In genomic region chr12:31585271-31585670, GRCh38 we compare ENCODE assay signal across 10 cellular contexts. TPM values are rescaled to one million over a fixed set of nuclear protein-coding genes. Genes with fewer than 3 reads are reported as not detected.
DNase-seq lines count a peak whose midpoint lies in the region; ATAC-seq and TF ChIP-seq lines count a peak whose summit lies in the region.
"Had no signal": no experiment of that assay in that cellular context is flagged by ENCODE, and none has a peak within 500 bp of the region (broad histone marks: within the 10 kb centered on the region; RNA-seq: fewer than 3 reads in every experiment).

No MANE protein-coding gene starts in this region.

- H3K4me3 Mint-ChIP-seq in WTC11 (no peak overlapping the region), type B pancreatic cell (no peak overlapping the region)

- H3K27ac Mint-ChIP-seq in WTC11 (no peak overlapping the region), type B pancreatic cell (peak overlapping the region; percentile 3)

- ATAC-seq in WTC11 (peak; percentile 11; the same call in 1 of the 2 replicates), right cardiac atrium (no peak), HG03442 (IDR thresholded peaks at IDR 0.05; ENCODE audit: unreplicated experiment) (no peak)

- no peaks in the 10 kb centered on the region for H3K27me3 ChIP-seq in kidney epithelial cell (ENCODE audit: control insufficient read depth, insufficient read depth, low read length)
- no peaks in the 10 kb centered on the region for H3K27me3 ChIP-seq in right cardiac atrium (ENCODE audit: control insufficient read depth, insufficient read depth)

- peaks cover 17% of the 10 kb centered on the region for H3K27me3 Mint-ChIP-seq in WTC11 (ENCODE audit: low read depth)
- H3K27me3 Mint-ChIP-seq in type B pancreatic cell = peaks cover 53% of the 10 kb centered on the region

- H3K4me3 ChIP-seq in kidney epithelial cell (ENCODE audit: low read depth, low read length) = no peak overlapping the region
- no peak overlapping the region for H3K4me3 ChIP-seq in right cardiac atrium (ENCODE audit: low read length)
- H3K4me3 ChIP-seq: left ventricle myocardium inferior had no signal

- H3K36me3 ChIP-seq in kidney epithelial cell (ENCODE audit: control insufficient read depth, insufficient read depth, low read length) = no peaks in the 10 kb centered on the region
- H3K36me3 ChIP-seq: left ventricle myocardium inferior had no signal

- intact Hi-C loops in right cardiac atrium (cut with DNase I) = no loop called here

- H3K4me1 Mint-ChIP-seq in WTC11 (peaks cover 31% of the 10 kb centered on the region), type B pancreatic cell (ENCODE audit: unreplicated experiment) (peaks cover 5% of the 10 kb centered on the region)

- peak; percentile 13 for DNase-seq in HK-2 (ENCODE audit: unreplicated experiment)
- DNase-seq in WTC11 (ENCODE audit: low spot score) = no peak
- DNase-seq in kidney epithelial cell (ENCODE audit: low read depth) = peak; percentile 48
- DNase-seq in type B pancreatic cell (ENCODE audit: extremely low spot score, unreplicated experiment) = no peak
- DNase-seq in occipital lobe (lab: John Stamatoyannopoulos, UW) = no peak
- no peak for DNase-seq in right cardiac atrium
- DNase-seq: activated gamma-delta T cell treated with Interleukin-2 at 50 U/mL for 16 hours, left ventricle myocardium inferior, posterior cingulate gyrus had no signal

- peaks cover 2% of the 10 kb centered on the region for H3K4me1 ChIP-seq in right cardiac atrium (ENCODE audit: control insufficient read depth, insufficient read depth, low read length)

- TF ChIP-seq CTCF in WTC11 (IDR thresholded peaks at IDR 0.05) (no peak), kidney epithelial cell (IDR thresholded peaks at IDR 0.05; ENCODE audit: insufficient read depth, low read length, poor library complexity, severe bottlenecking) (no peak), type B pancreatic cell (conservative IDR thresholded peaks at IDR 0.05) (no peak)

- H3K9me3 Mint-ChIP-seq in WTC11 (no peaks in the 10 kb centered on the region), type B pancreatic cell (peaks cover 8% of the 10 kb centered on the region)

- no peaks in the 10 kb centered on the region for H3K9me3 ChIP-seq in right cardiac atrium (ENCODE audit: control insufficient read depth, low read length)
- H3K9me3 ChIP-seq: left ventricle myocardium inferior had no signal

- CTCF ChIA-PET in WTC11 (lab: Charles Lee) = interaction anchor here (0.6 kb wide), 1 partner anchor 846 kb away, joined by 4 read pairs; no protein-coding TSS in a partner anchor

- H3K36me3 Mint-ChIP-seq in WTC11 = no peaks in the 10 kb centered on the region; the same call in 1 of the 2 replicates
- H3K36me3 Mint-ChIP-seq in type B pancreatic cell = peaks cover 37% of the 10 kb centered on the region

- H3K27ac ChIP-seq in right cardiac atrium (ENCODE audit: low read length) = no peak overlapping the region
- H3K27ac ChIP-seq: left ventricle myocardium inferior had no signal

- 77% methylated on average over 3 of the region's 3 CpGs for WGBS in right cardiac atrium

- POLR2A ChIA-PET in WTC11 (lab: Charles Lee) = interaction anchor here (1.0 kb wide), 1 partner anchor 209 kb away, joined by 3 read pairs; no protein-coding TSS in a partner anchor

TF ChIP-seq in WTC11, 78 proteins besides CTCF, POLR2A, EP300 and RAD21 (continues in another document):
- TF ChIP-seq E2F1 (CRISPR knock-in tag; IDR thresholded peaks at IDR 0.05) (no peak), ZNF512 (CRISPR knock-in tag; IDR thresholded peaks at IDR 0.05; ENCODE audit: borderline replicate concordance) (no peak), ATF2 (CRISPR knock-in tag; IDR thresholded peaks at IDR 0.05; ENCODE audit: borderline replicate concordance, low read depth) (no peak), ZNF425 (CRISPR knock-in tag; conservative IDR thresholded peaks at IDR 0.05) (no peak), JUN (CRISPR knock-in tag; IDR thresholded peaks at IDR 0.05) (no peak), HMGA2 (CRISPR knock-in tag; IDR thresholded peaks at IDR 0.05) (no peak), NFE2L1 (CRISPR knock-in tag; IDR thresholded peaks at IDR 0.05) (no peak), CREM (CRISPR knock-in tag; IDR thresholded peaks at IDR 0.05) (no peak), PRDM15 (CRISPR knock-in tag; IDR thresholded peaks at IDR 0.05) (no peak)

RNA-seq across cellular contexts. Expression of gene DENND5B, which starts 5.7 kb away (rescaled TPM):
- total RNA-seq in WTC11 (2021) (12.7 to 15.2 TPM (median 13.8 TPM) in 3 replicates), kidney epithelial cell (7.6 and 7.9 TPM in 2 replicates), type B pancreatic cell (ENCODE audit: low replicate concordance) (17.5 and 17.7 TPM in 2 replicates), occipital lobe (57.1 TPM), right cardiac atrium (10 to 100 TPM; 33.1 to 38.7 (median 37.4) TPM)
- 9.6 TPM for polyA plus RNA-seq in right cardiac atrium

Comparison
In these comparisons a context has a peak if more than half of its experiments do, and no peak if none do; other contexts are left out.
1. DNase-seq: peak in HK-2 (single experiment) and kidney epithelial cell (single experiment); none in WTC11 (single experiment), type B pancreatic cell (single experiment), occipital lobe (single experiment) and right cardiac atrium (0 of 3).